ENCODE assay signal across 1 cellular context in the genomic region with DNA sequence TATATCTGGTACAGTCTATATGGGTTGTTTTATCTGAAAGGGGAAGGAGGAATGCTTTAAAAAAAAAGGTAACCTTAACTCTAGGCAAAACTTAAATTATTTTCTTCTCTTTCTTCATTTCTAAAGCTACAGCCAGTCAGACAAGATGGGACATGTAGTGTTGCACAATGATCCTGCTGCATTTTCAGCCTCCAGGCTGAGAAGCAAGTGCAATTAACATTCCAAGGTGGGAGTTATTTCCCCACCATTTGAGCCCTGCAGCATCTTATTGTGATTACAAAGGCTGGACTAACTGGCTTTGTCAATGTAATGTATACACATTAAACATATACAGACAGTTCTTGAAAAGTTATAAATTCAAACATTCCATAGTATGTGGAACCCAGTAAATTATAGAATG.
TF ChIP-seq lines count a peak whose summit lies in the region.

No MANE protein-coding gene starts in this region.

TF ChIP-seq in GM23338, 12 proteins besides CTCF, POLR2A, EP300 and RAD21:
- TF ChIP-seq EZH2phosphoT487 (IDR thresholded peaks at IDR 0.05; ENCODE audit: unreplicated experiment) (no peak), ZNF114 (CRISPR knock-in tag; IDR thresholded peaks at IDR 0.05) (no peak), POLR2AphosphoS5 (IDR thresholded peaks at IDR 0.05; ENCODE audit: low read depth) (no peak), CREB1 (CRISPR knock-in tag; IDR thresholded peaks at IDR 0.05; ENCODE audit: low read depth) (no peak), NANOG (IDR thresholded peaks at IDR 0.05; ENCODE audit: borderline replicate concordance) (no peak), EZH2 (IDR thresholded peaks at IDR 0.05; ENCODE audit: low read depth, unreplicated experiment) (no peak)
- TF ChIP-seq, protein P1, sequence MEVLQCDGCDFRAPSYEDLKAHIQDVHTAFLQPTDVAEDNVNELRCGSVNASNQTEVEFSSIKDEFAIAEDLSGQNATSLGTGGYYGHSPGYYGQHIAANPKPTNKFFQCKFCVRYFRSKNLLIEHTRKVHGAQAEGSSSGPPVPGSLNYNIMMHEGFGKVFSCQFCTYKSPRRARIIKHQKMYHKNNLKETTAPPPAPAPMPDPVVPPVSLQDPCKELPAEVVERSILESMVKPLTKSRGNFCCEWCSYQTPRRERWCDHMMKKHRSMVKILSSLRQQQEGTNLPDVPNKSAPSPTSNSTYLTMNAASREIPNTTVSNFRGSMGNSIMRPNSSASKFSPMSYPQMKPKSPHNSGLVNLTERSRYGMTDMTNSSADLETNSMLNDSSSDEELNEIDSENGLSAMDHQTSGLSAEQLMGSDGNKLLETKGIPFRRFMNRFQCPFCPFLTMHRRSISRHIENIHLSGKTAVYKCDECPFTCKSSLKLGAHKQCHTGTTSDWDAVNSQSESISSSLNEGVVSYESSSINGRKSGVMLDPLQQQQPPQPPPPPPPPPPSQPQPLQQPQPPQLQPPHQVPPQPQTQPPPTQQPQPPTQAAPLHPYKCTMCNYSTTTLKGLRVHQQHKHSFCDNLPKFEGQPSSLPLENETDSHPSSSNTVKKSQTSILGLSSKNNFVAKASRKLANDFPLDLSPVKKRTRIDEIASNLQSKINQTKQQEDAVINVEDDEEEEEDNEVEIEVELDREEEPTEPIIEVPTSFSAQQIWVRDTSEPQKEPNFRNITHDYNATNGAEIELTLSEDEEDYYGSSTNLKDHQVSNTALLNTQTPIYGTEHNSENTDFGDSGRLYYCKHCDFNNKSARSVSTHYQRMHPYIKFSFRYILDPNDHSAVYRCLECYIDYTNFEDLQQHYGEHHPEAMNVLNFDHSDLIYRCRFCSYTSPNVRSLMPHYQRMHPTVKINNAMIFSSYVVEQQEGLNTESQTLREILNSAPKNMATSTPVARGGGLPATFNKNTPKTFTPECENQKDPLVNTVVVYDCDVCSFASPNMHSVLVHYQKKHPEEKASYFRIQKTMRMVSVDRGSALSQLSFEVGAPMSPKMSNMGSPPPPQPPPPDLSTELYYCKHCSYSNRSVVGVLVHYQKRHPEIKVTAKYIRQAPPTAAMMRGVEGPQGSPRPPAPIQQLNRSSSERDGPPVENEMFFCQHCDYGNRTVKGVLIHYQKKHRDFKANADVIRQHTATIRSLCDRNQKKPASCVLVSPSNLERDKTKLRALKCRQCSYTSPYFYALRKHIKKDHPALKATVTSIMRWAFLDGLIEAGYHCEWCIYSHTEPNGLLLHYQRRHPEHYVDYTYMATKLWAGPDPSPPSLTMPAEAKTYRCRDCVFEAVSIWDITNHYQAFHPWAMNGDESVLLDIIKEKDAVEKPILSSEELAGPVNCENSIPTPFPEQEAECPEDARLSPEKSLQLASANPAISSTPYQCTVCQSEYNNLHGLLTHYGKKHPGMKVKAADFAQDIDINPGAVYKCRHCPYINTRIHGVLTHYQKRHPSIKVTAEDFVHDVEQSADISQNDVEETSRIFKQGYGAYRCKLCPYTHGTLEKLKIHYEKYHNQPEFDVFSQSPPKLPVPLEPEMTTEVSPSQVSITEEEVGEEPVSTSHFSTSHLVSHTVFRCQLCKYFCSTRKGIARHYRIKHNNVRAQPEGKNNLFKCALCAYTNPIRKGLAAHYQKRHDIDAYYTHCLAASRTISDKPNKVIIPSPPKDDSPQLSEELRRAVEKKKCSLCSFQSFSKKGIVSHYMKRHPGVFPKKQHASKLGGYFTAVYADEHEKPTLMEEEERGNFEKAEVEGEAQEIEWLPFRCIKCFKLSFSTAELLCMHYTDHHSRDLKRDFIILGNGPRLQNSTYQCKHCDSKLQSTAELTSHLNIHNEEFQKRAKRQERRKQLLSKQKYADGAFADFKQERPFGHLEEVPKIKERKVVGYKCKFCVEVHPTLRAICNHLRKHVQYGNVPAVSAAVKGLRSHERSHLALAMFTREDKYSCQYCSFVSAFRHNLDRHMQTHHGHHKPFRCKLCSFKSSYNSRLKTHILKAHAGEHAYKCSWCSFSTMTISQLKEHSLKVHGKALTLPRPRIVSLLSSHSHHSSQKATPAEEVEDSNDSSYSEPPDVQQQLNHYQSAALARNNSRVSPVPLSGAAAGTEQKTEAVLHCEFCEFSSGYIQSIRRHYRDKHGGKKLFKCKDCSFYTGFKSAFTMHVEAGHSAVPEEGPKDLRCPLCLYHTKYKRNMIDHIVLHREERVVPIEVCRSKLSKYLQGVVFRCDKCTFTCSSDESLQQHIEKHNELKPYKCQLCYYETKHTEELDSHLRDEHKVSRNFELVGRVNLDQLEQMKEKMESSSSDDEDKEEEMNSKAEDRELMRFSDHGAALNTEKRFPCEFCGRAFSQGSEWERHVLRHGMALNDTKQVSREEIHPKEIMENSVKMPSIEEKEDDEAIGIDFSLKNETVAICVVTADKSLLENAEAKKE (CRISPR knock-in tag; IDR thresholded peaks at IDR 0.05), result no peak
- TF ChIP-seq, protein P2, sequence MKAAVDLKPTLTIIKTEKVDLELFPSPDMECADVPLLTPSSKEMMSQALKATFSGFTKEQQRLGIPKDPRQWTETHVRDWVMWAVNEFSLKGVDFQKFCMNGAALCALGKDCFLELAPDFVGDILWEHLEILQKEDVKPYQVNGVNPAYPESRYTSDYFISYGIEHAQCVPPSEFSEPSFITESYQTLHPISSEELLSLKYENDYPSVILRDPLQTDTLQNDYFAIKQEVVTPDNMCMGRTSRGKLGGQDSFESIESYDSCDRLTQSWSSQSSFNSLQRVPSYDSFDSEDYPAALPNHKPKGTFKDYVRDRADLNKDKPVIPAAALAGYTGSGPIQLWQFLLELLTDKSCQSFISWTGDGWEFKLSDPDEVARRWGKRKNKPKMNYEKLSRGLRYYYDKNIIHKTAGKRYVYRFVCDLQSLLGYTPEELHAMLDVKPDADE (IDR thresholded peaks at IDR 0.05), result no peak
- TF ChIP-seq, protein P3, sequence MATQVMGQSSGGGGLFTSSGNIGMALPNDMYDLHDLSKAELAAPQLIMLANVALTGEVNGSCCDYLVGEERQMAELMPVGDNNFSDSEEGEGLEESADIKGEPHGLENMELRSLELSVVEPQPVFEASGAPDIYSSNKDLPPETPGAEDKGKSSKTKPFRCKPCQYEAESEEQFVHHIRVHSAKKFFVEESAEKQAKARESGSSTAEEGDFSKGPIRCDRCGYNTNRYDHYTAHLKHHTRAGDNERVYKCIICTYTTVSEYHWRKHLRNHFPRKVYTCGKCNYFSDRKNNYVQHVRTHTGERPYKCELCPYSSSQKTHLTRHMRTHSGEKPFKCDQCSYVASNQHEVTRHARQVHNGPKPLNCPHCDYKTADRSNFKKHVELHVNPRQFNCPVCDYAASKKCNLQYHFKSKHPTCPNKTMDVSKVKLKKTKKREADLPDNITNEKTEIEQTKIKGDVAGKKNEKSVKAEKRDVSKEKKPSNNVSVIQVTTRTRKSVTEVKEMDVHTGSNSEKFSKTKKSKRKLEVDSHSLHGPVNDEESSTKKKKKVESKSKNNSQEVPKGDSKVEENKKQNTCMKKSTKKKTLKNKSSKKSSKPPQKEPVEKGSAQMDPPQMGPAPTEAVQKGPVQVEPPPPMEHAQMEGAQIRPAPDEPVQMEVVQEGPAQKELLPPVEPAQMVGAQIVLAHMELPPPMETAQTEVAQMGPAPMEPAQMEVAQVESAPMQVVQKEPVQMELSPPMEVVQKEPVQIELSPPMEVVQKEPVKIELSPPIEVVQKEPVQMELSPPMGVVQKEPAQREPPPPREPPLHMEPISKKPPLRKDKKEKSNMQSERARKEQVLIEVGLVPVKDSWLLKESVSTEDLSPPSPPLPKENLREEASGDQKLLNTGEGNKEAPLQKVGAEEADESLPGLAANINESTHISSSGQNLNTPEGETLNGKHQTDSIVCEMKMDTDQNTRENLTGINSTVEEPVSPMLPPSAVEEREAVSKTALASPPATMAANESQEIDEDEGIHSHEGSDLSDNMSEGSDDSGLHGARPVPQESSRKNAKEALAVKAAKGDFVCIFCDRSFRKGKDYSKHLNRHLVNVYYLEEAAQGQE (IDR thresholded peaks at IDR 0.05; ENCODE audit: unreplicated experiment), result no peak
